In the genomic region with DNA sequence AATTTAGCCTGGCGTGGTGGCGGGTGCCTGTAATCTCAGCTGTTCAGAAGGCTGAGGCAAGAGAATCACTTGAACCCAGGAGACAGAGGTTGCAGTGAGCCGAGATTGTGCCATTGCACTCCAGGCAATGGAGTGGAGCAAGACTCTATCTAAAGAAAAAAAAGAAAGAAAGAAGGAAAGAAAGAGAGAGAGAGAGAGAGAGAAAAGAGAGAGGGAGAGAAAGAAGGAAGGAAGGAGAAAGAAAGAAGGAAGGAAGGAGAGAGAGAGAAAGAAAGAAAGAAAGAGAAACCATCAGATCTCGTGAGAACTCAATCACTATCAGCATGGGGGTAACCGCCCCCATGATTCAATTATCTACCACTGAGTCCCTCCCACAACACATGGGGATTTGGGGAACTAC, we compare ENCODE assay signal across 36 cellular contexts.
DNase-seq lines count a peak whose midpoint lies in the region; ATAC-seq, FAIRE-seq and TF ChIP-seq lines count a peak whose summit lies in the region.
"Had no signal": no experiment of that assay in that cellular context is flagged by ENCODE, and none has a peak within 500 bp of the region (broad histone marks: within the 10 kb centered on the region; RNA-seq: fewer than 3 reads in every experiment).

No MANE protein-coding gene starts in this region.

- no peak for TF ChIP-seq EP300 in HepG2 (IDR thresholded peaks at IDR 0.05; ENCODE audit: low read depth in 2 of 2, low read length in 2 of 2)
- TF ChIP-seq EP300 in HepG2 (CRISPR knock-in tag; IDR thresholded peaks at IDR 0.05; ENCODE audit: borderline replicate concordance) = no peak

- POLR2A ChIA-PET in HepG2 (lab: Yijun Ruan, JAX) = no interaction called here
- POLR2A ChIA-PET in HEK293 (lab: Yijun Ruan, JAX) = no interaction called here

- H3K27me3 Mint-ChIP-seq in activated naive CD4-positive, alpha-beta T cell treated with anti-CD3 and anti-CD28 coated beads, Interleukin-2, amount 50 U/mL, for 24 hours = no peaks in the 10 kb centered on the region
- no peaks in the 10 kb centered on the region for H3K27me3 Mint-ChIP-seq in central memory CD8-positive, alpha-beta T cell
- H3K27me3 Mint-ChIP-seq in progenitor cell of endocrine pancreas = no peaks in the 10 kb centered on the region
- H3K27me3 Mint-ChIP-seq: B cell; CD4-positive, alpha-beta memory T cell; CD4-positive, alpha-beta T cell; CD4-positive, CD25-positive, alpha-beta regulatory T cell; CD8-positive, alpha-beta memory T cell had no signal

- peaks cover 3% of the 10 kb centered on the region for H3K4me1 Mint-ChIP-seq in activated naive CD4-positive, alpha-beta T cell treated with anti-CD3 and anti-CD28 coated beads, Interleukin-2, amount 50 U/mL, for 24 hours
- no peaks in the 10 kb centered on the region for H3K4me1 Mint-ChIP-seq in central memory CD8-positive, alpha-beta T cell
- peaks cover 11% of the 10 kb centered on the region for H3K4me1 Mint-ChIP-seq in progenitor cell of endocrine pancreas (ENCODE audit: low read depth)
- H3K4me1 Mint-ChIP-seq: B cell; CD4-positive, alpha-beta memory T cell had no signal

- ATAC-seq in HepG2 (no peak), right lobe of liver (no peak)
- ATAC-seq in central memory CD8-positive, alpha-beta T cell (replicated peaks; ENCODE audit: extremely low read depth, poor library complexity, severe bottlenecking) = no peak
- ATAC-seq: A549; CD8-positive, alpha-beta T cell had no signal

- H3K27me3 ChIP-seq in HepG2 (ENCODE audit: control insufficient read depth in 1 of 2, insufficient read depth in 2 of 2, low read length in 2 of 2) (no peaks in the 10 kb centered on the region), right lobe of liver (no peaks in the 10 kb centered on the region)
- H3K27me3 ChIP-seq: BE2C; BLaER1; BLaER1 treated with 17β-estradiol and CSF1 and Interleukin-3, amounts not matched to agents 10 nM and 100 nM had no signal

- no peaks in the 10 kb centered on the region for H3K79me2 ChIP-seq in HepG2 (ENCODE audit: insufficient read depth, low read length)

- TF ChIP-seq CTCF in HepG2 (CRISPR knock-in tag; IDR thresholded peaks at IDR 0.05) (no peak), right lobe of liver (IDR thresholded peaks at IDR 0.05) (no peak), HEK293 (tag by site-specific recombination; IDR thresholded peaks at IDR 0.05) (no peak), progenitor cell of endocrine pancreas (IDR thresholded peaks at IDR 0.05; ENCODE audit: unreplicated experiment) (no peak)

- peak overlapping the region; percentile 8 for H3K27ac Mint-ChIP-seq in activated naive CD4-positive, alpha-beta T cell treated with anti-CD3 and anti-CD28 coated beads, Interleukin-2, amount 50 U/mL, for 24 hours
- H3K27ac Mint-ChIP-seq in central memory CD8-positive, alpha-beta T cell (ENCODE audit: low read depth) = peak overlapping the region; percentile 33
- no peak overlapping the region for H3K27ac Mint-ChIP-seq in progenitor cell of endocrine pancreas
- H3K27ac Mint-ChIP-seq: B cell; CD14-positive monocyte; CD4-positive, alpha-beta T cell; CD4-positive, CD25-positive, alpha-beta regulatory T cell; CD8-positive, alpha-beta T cell had no signal

- H3K9me3 Mint-ChIP-seq in activated naive CD4-positive, alpha-beta T cell treated with anti-CD3 and anti-CD28 coated beads, Interleukin-2, amount 50 U/mL, for 24 hours = no peaks in the 10 kb centered on the region
- no peaks in the 10 kb centered on the region for H3K9me3 Mint-ChIP-seq in central memory CD8-positive, alpha-beta T cell
- no peaks in the 10 kb centered on the region for H3K9me3 Mint-ChIP-seq in progenitor cell of endocrine pancreas (ENCODE audit: low read depth)
- H3K9me3 Mint-ChIP-seq: CD4-positive, alpha-beta T cell; CD8-positive, alpha-beta memory T cell; CD8-positive, alpha-beta T cell had no signal

- no TSS peak for BruUV-seq in HepG2 (replicated peaks; lab: Mats Ljungman, UMichigan)

- H3K4me3 Mint-ChIP-seq in activated naive CD4-positive, alpha-beta T cell treated with anti-CD3 and anti-CD28 coated beads, Interleukin-2, amount 50 U/mL, for 24 hours = no peak overlapping the region
- no peak overlapping the region for H3K4me3 Mint-ChIP-seq in central memory CD8-positive, alpha-beta T cell
- H3K4me3 Mint-ChIP-seq in progenitor cell of endocrine pancreas (ENCODE audit: low read depth) = no peak overlapping the region
- H3K4me3 Mint-ChIP-seq: B cell; CD14-positive monocyte; CD4-positive, alpha-beta memory T cell; CD4-positive, alpha-beta T cell; CD4-positive, CD25-positive, alpha-beta regulatory T cell; CD8-positive, alpha-beta T cell had no signal

- H3K4me3 ChIP-seq in HepG2 (replicated peaks in 1 of 3; ENCODE audit: insufficient read depth in 1 of 3, low read depth in 2 of 3, low read length in 3 of 3) (no peak overlapping the region), right lobe of liver (no peak overlapping the region), HEK293 (ENCODE audit: low read depth, low read length) (no peak overlapping the region)
- H3K4me3 ChIP-seq: A549; BLaER1; BLaER1 treated with 17β-estradiol and CSF1 and Interleukin-3, amounts not matched to agents 10 nM and 100 nM had no signal

- H4K20me1 ChIP-seq in HepG2 (ENCODE audit: insufficient read depth, low read length) = no peaks in the 10 kb centered on the region
- H4K20me1 ChIP-seq: BLaER1; BLaER1 treated with 17β-estradiol and CSF1 and Interleukin-3, amounts not matched to agents 10 nM and 100 nM had no signal

- in situ Hi-C loops in HepG2 (cut with HindIII; ENCODE audit: extremely low pct_ligation_motif_present, low pct_unique_long_range_greater_than_20kb) = no loop called here

- H3K36me3 ChIP-seq in HepG2 (replicated peaks in 1 of 2; ENCODE audit: control insufficient read depth in 1 of 2, insufficient read depth in 2 of 2, low read length in 2 of 2) (no peaks in the 10 kb centered on the region), right lobe of liver (no peaks in the 10 kb centered on the region), HEK293 (ENCODE audit: control insufficient read depth in 2 of 2, insufficient read depth in 1 of 2, low read length in 2 of 2) (no peaks in the 10 kb centered on the region)
- H3K36me3 ChIP-seq: BE2C, BLaER1 had no signal

- no peak for DNase-seq in activated naive CD4-positive, alpha-beta T cell treated with Interleukin-2 at 50 U/mL for 16 hours
- DNase-seq in HepG2 (ENCODE audit: low spot score) (no peak), right lobe of liver (no peak), progenitor cell of endocrine pancreas (ENCODE audit: low spot score, unreplicated experiment) (no peak), NCI-H128 (lab: John Stamatoyannopoulos, UW; ENCODE audit: unreplicated experiment) (no peak)
- no peak for DNase-seq in central memory CD8-positive, alpha-beta T cell (ENCODE audit: low spot score in 2 of 2)
- DNase-seq: 8988T; ACHN; AML-193; BE2C; C1 segment of cervical spinal cord; Caco-2; Calu3; CD4-positive, alpha-beta memory T cell; CD4-positive, alpha-beta T cell; CD4-positive, CD25-positive, alpha-beta regulatory T cell; CD8-positive, alpha-beta memory T cell; CD8-positive, alpha-beta T cell; COR-L47; DMS 273 treated with DMSO at 0.1 percent for 48 hours; DMS153; DMS53; DMS79; DMS79 treated with DMSO at 0.1 percent for 48 hours; DND-41; EL had no signal

- FAIRE-seq in HepG2 (lab: Jason Lieb, UNC) = no peak
- FAIRE-seq: A204.1, A549, D721Med had no signal

- WGBS in HepG2 (ENCODE audit: low lambda C conversion rate) = 97% methylated on average over 5 of the region's 5 CpGs
- WGBS in right lobe of liver (ENCODE audit: insufficient coverage, low coverage, low lambda C conversion rate, missing lambda C conversion rate) = 85% methylated on average over 5 of the region's 5 CpGs

- TF ChIP-seq RAD21 in HepG2 (CRISPR knock-in tag; IDR thresholded peaks at IDR 0.05) = no peak

- no peak overlapping the region for H3K9ac ChIP-seq in HepG2 (ENCODE audit: insufficient read depth, low read depth, low read length)
- H3K9ac ChIP-seq: BLaER1; BLaER1 treated with 17β-estradiol and CSF1 and Interleukin-3, amounts not matched to agents 10 nM and 100 nM had no signal

- TF ChIP-seq POLR2A in HepG2 (IDR thresholded peaks at IDR 0.05; ENCODE audit: insufficient read depth in 1 of 2, low read depth in 2 of 2, low read length in 2 of 2) (no peak), right lobe of liver (IDR thresholded peaks at IDR 0.05) (no peak)

- CTCF ChIA-PET in HepG2 (lab: Yijun Ruan, JAX; ENCODE audit: low intra/inter-chr PET ratio, low total read pairs) (no interaction called here), HEK293 (lab: Yijun Ruan, JAX) (no interaction called here)

- H3K9me3 ChIP-seq in HepG2 (ENCODE audit: low read length) (no peaks in the 10 kb centered on the region), right lobe of liver (no peaks in the 10 kb centered on the region), HEK293 (ENCODE audit: control insufficient read depth, insufficient read depth, low read depth, low read length) (no peaks in the 10 kb centered on the region)
- H3K9me3 ChIP-seq: A549; BE2C; BLaER1; BLaER1 treated with 17β-estradiol and CSF1 and Interleukin-3, amounts not matched to agents 10 nM and 100 nM; Caco-2 had no signal

- H3K4me2 ChIP-seq in HepG2 (ENCODE audit: low read depth, low read length) = no peak overlapping the region
- H3K4me2 ChIP-seq: BLaER1; BLaER1 treated with 17β-estradiol and CSF1 and Interleukin-3, amounts not matched to agents 10 nM and 100 nM had no signal

- intact Hi-C loops in HepG2 (cut with micrococcal nuclease; ENCODE audit: unreplicated experiment) = no loop called here
- intact Hi-C loops in right lobe of liver (cut with DNase I) = no loop called here

- no peak overlapping the region for H2AFZ ChIP-seq in HepG2 (ENCODE audit: low read length)

- H3K4me1 ChIP-seq in HepG2 (ENCODE audit: insufficient read depth, low read length) (peaks cover 31% of the 10 kb centered on the region), right lobe of liver (peaks cover 0 to 9% (median 0%) of the 10 kb centered on the region in 4 donors), HEK293 (ENCODE audit: control insufficient read depth, insufficient read depth, low read length) (peaks cover 6% of the 10 kb centered on the region; the same call in 1 of the 2 replicates)
- H3K4me1 ChIP-seq: Caco-2 had no signal

- H3K36me3 Mint-ChIP-seq in activated naive CD4-positive, alpha-beta T cell treated with anti-CD3 and anti-CD28 coated beads, Interleukin-2, amount 50 U/mL, for 24 hours = peaks cover 15% of the 10 kb centered on the region
- peaks cover 2% of the 10 kb centered on the region for H3K36me3 Mint-ChIP-seq in central memory CD8-positive, alpha-beta T cell (ENCODE audit: insufficient read depth)
- H3K36me3 Mint-ChIP-seq in progenitor cell of endocrine pancreas (ENCODE audit: insufficient read depth) = no peaks in the 10 kb centered on the region

- H3K27ac ChIP-seq in HepG2 (ENCODE audit: extremely low read length, insufficient read depth, low read length) (no peak overlapping the region), right lobe of liver (no peak overlapping the region), HEK293 (ENCODE audit: extremely low read depth, low read depth, low read length) (no peak overlapping the region)
- H3K27ac ChIP-seq: A549; BLaER1; BLaER1 treated with 17β-estradiol and CSF1 and Interleukin-3, amounts not matched to agents 10 nM and 100 nM; C4-2B had no signal

TF ChIP-seq in HEK293, 187 proteins besides CTCF, POLR2A, EP300 and RAD21:
- TF ChIP-seq ZNF366 (tag by site-specific recombination; conservative IDR thresholded peaks at IDR 0.05) (0 out of 2 replicates have a peak, but pooled peaks have one; percentile 41), REPIN1 (tag by site-specific recombination; IDR thresholded peaks at IDR 0.05; ENCODE audit: low read depth) (no peak), ZNF596 (tag by site-specific recombination; IDR thresholded peaks at IDR 0.05) (peak; percentile 65)
TF ChIP-seq in HEK293: peak in this region for 2.
